ENCODE assay signal across 22 cellular contexts in genomic region chr1:112754116-112754628, GRCh38. TPM values are rescaled to one million over a fixed set of nuclear protein-coding genes. Genes with fewer than 3 reads are reported as not detected.
DNase-seq lines count a peak whose midpoint lies in the region; ATAC-seq, FAIRE-seq and TF ChIP-seq lines count a peak whose summit lies in the region.
"Had no signal": no experiment of that assay in that cellular context is flagged by ENCODE, and none has a peak within 500 bp of the region (broad histone marks: within the 10 kb centered on the region; RNA-seq: fewer than 3 reads in every experiment).

No MANE protein-coding gene starts in this region.

- no peaks in the 10 kb centered on the region for H3K79me2 ChIP-seq in mammary epithelial cell (ENCODE audit: insufficient read depth, low read length)
- H3K79me2 ChIP-seq in H1 (ENCODE audit: control insufficient read depth in 1 of 2, insufficient read depth in 2 of 2, low read length in 2 of 2): no peaks in the 10 kb centered on the region
- no peaks in the 10 kb centered on the region for H3K79me2 ChIP-seq in trophoblast cell (ENCODE audit: control insufficient read depth, insufficient read depth, low read length, poor library complexity)

- DNase-seq in mammary epithelial cell (peak; percentile 16), MCF 10A (ENCODE audit: unreplicated experiment) (no peak), H1 (ENCODE audit: low read depth in 1 of 2, low spot score in 2 of 2) (no peak), trophoblast cell (peak; percentile 28 to 82), WERI-Rb-1 (no peak)
- DNase-seq: CD4-positive, CD25-positive, alpha-beta regulatory T cell; CD8-positive, alpha-beta T cell; DMS 273 treated with DMSO at 0.1 percent for 48 hours; DMS79; GF-D8; GM23248; H9 had no signal

- H3K27me3 ChIP-seq in mammary epithelial cell (ENCODE audit: insufficient read depth, low read length): no peaks in the 10 kb centered on the region
- no peaks in the 10 kb centered on the region; a peak in 1 of 7 replicates for H3K27me3 ChIP-seq in H1 (replicated peaks in 1 of 4; ENCODE audit: control insufficient read depth in 3 of 4, extremely low read depth in 1 of 4, insufficient read depth in 3 of 4, low read length in 3 of 4)
- H3K27me3 ChIP-seq in trophoblast cell (ENCODE audit: insufficient read depth, low read length): no peaks in the 10 kb centered on the region
- no peaks in the 10 kb centered on the region for H3K27me3 ChIP-seq in WERI-Rb-1 (ENCODE audit: insufficient read depth, low read depth, severe bottlenecking)
- H3K27me3 ChIP-seq: BLaER1 had no signal

- H2BK5ac ChIP-seq in H1 (ENCODE audit: low read depth, low read length) (no peak overlapping the region), trophoblast cell (ENCODE audit: low read depth, low read length, poor library complexity) (no peak overlapping the region)

- H3K9ac ChIP-seq in mammary epithelial cell (ENCODE audit: insufficient read depth, low read length) (no peak overlapping the region), H1 (replicated peaks in 1 of 4; ENCODE audit: extremely low read depth in 1 of 4, low read depth in 3 of 4, low read length in 3 of 4) (no peak overlapping the region), trophoblast cell (ENCODE audit: low read length) (no peak overlapping the region)
- H3K9ac ChIP-seq: BLaER1, GM23248 had no signal

- no peak overlapping the region for H3K4me3 Mint-ChIP-seq in MCF 10A (ENCODE audit: unreplicated experiment)
- H3K4me3 Mint-ChIP-seq: B cell; CD4-positive, CD25-positive, alpha-beta regulatory T cell; CD8-positive, alpha-beta T cell; H9 had no signal

- H3K56ac ChIP-seq in H1 (replicated peaks; ENCODE audit: insufficient read length, low read depth, low read length): no peak overlapping the region

- dilution Hi-C loops in mammary epithelial cell (cut with HindIII; ENCODE audit: low sequenced_read_pairs): no loop called here

- H2AK5ac ChIP-seq in H1 (ENCODE audit: low read depth, low read length) (no peak overlapping the region), trophoblast cell (ENCODE audit: low read length) (no peak overlapping the region)

- H3K23ac ChIP-seq in H1 (ENCODE audit: insufficient read length) (no peak overlapping the region), trophoblast cell (ENCODE audit: low read length) (no peak overlapping the region)

- H3K36me3 Mint-ChIP-seq in MCF 10A (ENCODE audit: insufficient read depth, unreplicated experiment): no peaks in the 10 kb centered on the region
- H3K36me3 Mint-ChIP-seq: CD4-positive, CD25-positive, alpha-beta regulatory T cell; CD8-positive, alpha-beta T cell had no signal

- no peaks in the 10 kb centered on the region for H3K4me1 ChIP-seq in mammary epithelial cell (ENCODE audit: insufficient read depth, low read length)
- no peaks in the 10 kb centered on the region for H3K4me1 ChIP-seq in H1 (replicated peaks in 1 of 4; ENCODE audit: control insufficient read depth in 3 of 4, insufficient read depth in 4 of 4, low read length in 3 of 4)
- peaks cover 4 to 5% of the 10 kb centered on the region in 2 experiments for H3K4me1 ChIP-seq in trophoblast cell (ENCODE audit: control insufficient read depth in 1 of 2, insufficient read depth in 2 of 2, low read length in 2 of 2)

- H3K4me1 Mint-ChIP-seq in MCF 10A (ENCODE audit: insufficient read depth, unreplicated experiment): peaks cover 3% of the 10 kb centered on the region
- H3K4me1 Mint-ChIP-seq: B cell; CD4-positive, CD25-positive, alpha-beta regulatory T cell had no signal

- H3K4me3 ChIP-seq in mammary epithelial cell (replicated peaks in 1 of 3; ENCODE audit: insufficient read depth in 1 of 3, low read depth in 2 of 3, low read length in 3 of 3) (no peak overlapping the region), H1 (ENCODE audit: extremely low read depth in 1 of 4, insufficient read depth in 2 of 4, low read depth in 3 of 4, low read length in 4 of 4) (no peak overlapping the region), trophoblast cell (ENCODE audit: low read depth, low read length) (no peak overlapping the region), WERI-Rb-1 (ENCODE audit: low read depth, low read length) (no peak overlapping the region)
- H3K4me3 ChIP-seq: BLaER1, GM23248 had no signal

- WGBS in mammary epithelial cell (ENCODE audit: low coverage, missing lambda C conversion rate): 0% methylated on average over 1 of the region's 1 CpG
- WGBS in H1 (ENCODE audit: extremely low coverage in 1 of 2, insufficient coverage in 1 of 2, insufficient read length in 1 of 2, insufficient replicate concordance in 2 of 2, low coverage in 1 of 2, low lambda C conversion rate in 2 of 2, missing lambda C conversion rate in 1 of 2), 2 experiments: 0% methylated on average over 1 of the region's 1 CpG; no CpG with 5 or more reads in 1 of the 2 experiments
- WGBS in trophoblast cell (ENCODE audit: extremely low coverage, insufficient coverage, insufficient read length): no CpG with 5 or more reads among the region's 1 CpG

- CTCF ChIA-PET in mammary epithelial cell (lab: Charles Lee; ENCODE audit: low non-redundant PET): no interaction called here
- CTCF ChIA-PET in MCF 10A (lab: Yijun Ruan, JAX): interaction anchor here (0.6 to 2.5 kb wide), 8 partner anchors 9 to 364 kb away, joined by 3 to 12 read pairs (median 4); partner anchors contain the start of gene PPM1J
- CTCF ChIA-PET in H1 (lab: Charles Lee; ENCODE audit: partially characterized antibody): interaction anchor here (0.8 to 3.4 kb wide), 6 partner anchors 10 to 50 kb away, joined by 3 to 16 read pairs (median 6); no protein-coding TSS in a partner anchor

- no peak overlapping the region for H3K27ac Mint-ChIP-seq in MCF 10A (ENCODE audit: low read depth, unreplicated experiment)
- H3K27ac Mint-ChIP-seq: B cell; CD8-positive, alpha-beta T cell had no signal

- H4K5ac ChIP-seq in H1 (ENCODE audit: insufficient read length, low read depth, low read length): no peak overlapping the region

- POLR2A ChIA-PET in MCF 10A (lab: Yijun Ruan, JAX) (no interaction called here), H1 (lab: Charles Lee; ENCODE audit: partially characterized antibody) (interaction anchor here (1.6 kb wide), 1 partner anchor 43 kb away, joined by 3 read pairs; no protein-coding TSS in a partner anchor)

- no peak for ATAC-seq in HG03039 (IDR thresholded peaks at IDR 0.05; ENCODE audit: unreplicated experiment)
- ATAC-seq: CD8-positive, alpha-beta T cell; HCT116 had no signal

- H3K79me1 ChIP-seq in H1 (ENCODE audit: low read depth, low read length) (no peaks in the 10 kb centered on the region), trophoblast cell (ENCODE audit: low read length) (no peaks in the 10 kb centered on the region)

- H2AFZ ChIP-seq in mammary epithelial cell (ENCODE audit: low read depth, low read length) (no peak overlapping the region), H1 (ENCODE audit: low read length) (no peak overlapping the region), trophoblast cell (ENCODE audit: insufficient read depth, low read length, poor library complexity) (no peak overlapping the region)
- H2AFZ ChIP-seq: GM23248 had no signal

- intact Hi-C loops in mammary epithelial cell (cut with micrococcal nuclease): no loop called here
- intact Hi-C loops in MCF 10A (cut with micrococcal nuclease): no loop called here

- H3K9me3 Mint-ChIP-seq in MCF 10A (ENCODE audit: unreplicated experiment): peaks cover 18% of the 10 kb centered on the region

- no peak for TF ChIP-seq RAD21 in H1 (IDR thresholded peaks at IDR 0.05 in 1 of 2, conservative IDR thresholded peaks at IDR 0.05 in 1 of 2; ENCODE audit: low read depth in 2 of 2, low read length in 2 of 2)

- H4K8ac ChIP-seq in H1 (ENCODE audit: extremely low read depth, insufficient read depth, low read length) (no peak overlapping the region), trophoblast cell (ENCODE audit: low read depth, low read length) (no peak overlapping the region)

- no peak for TF ChIP-seq CTCF in mammary epithelial cell (conservative IDR thresholded peaks at IDR 0.05 in 1 of 2, IDR thresholded peaks at IDR 0.05 in 1 of 2; ENCODE audit: extremely low read depth in 1 of 2, insufficient read depth in 1 of 2, low read depth in 1 of 2, low read length in 2 of 2)
- no peak for TF ChIP-seq CTCF in MCF 10A (IDR thresholded peaks at IDR 0.05; ENCODE audit: unreplicated experiment)
- no peak for TF ChIP-seq CTCF in H1 (IDR thresholded peaks at IDR 0.05; ENCODE audit: control extremely low read depth in 1 of 3, insufficient read depth in 1 of 3, low read depth in 1 of 3, low read length in 3 of 3)
- no peak for TF ChIP-seq CTCF in WERI-Rb-1 (IDR thresholded peaks at IDR 0.05; ENCODE audit: low read depth, low read length)

- no TSS peak for BruUV-seq in mammary epithelial cell (replicated peaks; lab: Mats Ljungman, UMichigan)
- BruUV-seq in MCF 10A (replicated peaks; lab: Mats Ljungman, UMichigan): no TSS peak

- no peaks in the 10 kb centered on the region for H3K36me3 ChIP-seq in mammary epithelial cell (ENCODE audit: insufficient read depth, low read length)
- H3K36me3 ChIP-seq in H1 (ENCODE audit: control insufficient read depth in 2 of 4, insufficient read depth in 4 of 4, low read length in 3 of 4): no peaks in the 10 kb centered on the region
- H3K36me3 ChIP-seq in trophoblast cell (ENCODE audit: control insufficient read depth in 1 of 2, insufficient read depth in 2 of 2, low read length in 2 of 2): no peaks in the 10 kb centered on the region
- no peaks in the 10 kb centered on the region for H3K36me3 ChIP-seq in WERI-Rb-1
- H3K36me3 ChIP-seq: BLaER1 had no signal

- H2BK15ac ChIP-seq in H1 (ENCODE audit: low read length): no peak overlapping the region

- H3K14ac ChIP-seq in H1 (ENCODE audit: insufficient read length): no peak overlapping the region
- H3K14ac ChIP-seq in trophoblast cell (ENCODE audit: low read length): no peak overlapping the region

- TF ChIP-seq POLR2A in H1 (IDR thresholded peaks at IDR 0.05; ENCODE audit: control extremely low read depth in 1 of 2, low read depth in 2 of 2, low read length in 2 of 2): no peak

- peaks cover 11% of the 10 kb centered on the region for H3K27me3 Mint-ChIP-seq in MCF 10A (ENCODE audit: insufficient read depth, unreplicated experiment)

- no peak overlapping the region for H4K91ac ChIP-seq in H1 (replicated peaks; ENCODE audit: insufficient read length, low read length)
- H4K91ac ChIP-seq in trophoblast cell (ENCODE audit: low read depth, low read length): no peak overlapping the region

- no peak overlapping the region for H4K12ac ChIP-seq in trophoblast cell (ENCODE audit: low read depth, low read length)

- H3K18ac ChIP-seq in H1 (ENCODE audit: extremely low read depth, low read length) (no peak overlapping the region), trophoblast cell (ENCODE audit: low read length) (no peak overlapping the region)

- H4K20me1 ChIP-seq in mammary epithelial cell (ENCODE audit: insufficient read depth, low read length) (no peaks in the 10 kb centered on the region), H1 (replicated peaks in 1 of 2; ENCODE audit: control insufficient read depth in 1 of 2, insufficient read depth in 2 of 2, low read length in 2 of 2) (no peaks in the 10 kb centered on the region)
- H4K20me1 ChIP-seq: BLaER1 had no signal

- FAIRE-seq in H1 (lab: Jason Lieb, UNC): no peak
- FAIRE-seq: A204.1, D721Med, GM12891, GM18507 had no signal

- no peaks in the 10 kb centered on the region for H3K23me2 ChIP-seq in H1 (ENCODE audit: low read depth, low read length)

- no peak overlapping the region for H2BK12ac ChIP-seq in H1 (ENCODE audit: low read depth, low read length)
- H2BK12ac ChIP-seq in trophoblast cell (ENCODE audit: low read length): no peak overlapping the region

- in situ Hi-C loops in mammary epithelial cell (cut with MboI; ENCODE audit: low sequenced_read_pairs in 2 of 2): no loop called here

- H3K4me2 ChIP-seq in mammary epithelial cell (ENCODE audit: insufficient read depth, low read depth, low read length) (no peak overlapping the region), H1 (ENCODE audit: insufficient read depth in 1 of 2, low read depth in 2 of 2, low read length in 2 of 2) (no peak overlapping the region), trophoblast cell (ENCODE audit: low read length) (no peak overlapping the region)
- H3K4me2 ChIP-seq: BLaER1 had no signal

- H3K4ac ChIP-seq in H1 (replicated peaks; ENCODE audit: insufficient read length, low read depth, low read length) (no peak overlapping the region), trophoblast cell (ENCODE audit: low read depth, low read length) (no peak overlapping the region)

- TF ChIP-seq EP300 in H1 (IDR thresholded peaks at IDR 0.05; ENCODE audit: borderline replicate concordance in 1 of 2, low read depth in 2 of 2, low read length in 2 of 2): no peak

- 0 out of 2 replicates have a peak overlapping the region, but pooled peaks have one; percentile 7 for H2BK20ac ChIP-seq in H1 (ENCODE audit: low read length)

- H3K27ac ChIP-seq in mammary epithelial cell (ENCODE audit: insufficient read depth, low read depth, low read length): no peak overlapping the region
- H3K27ac ChIP-seq in H1 (ENCODE audit: low read depth, low read length): no peak overlapping the region
- H3K27ac ChIP-seq in trophoblast cell (ENCODE audit: low read depth, low read length): no peak overlapping the region
- H3K27ac ChIP-seq in WERI-Rb-1: no peak overlapping the region
- H3K27ac ChIP-seq: 22Rv1, BLaER1, C4-2B, GM23248 had no signal

- H3K9me3 ChIP-seq in mammary epithelial cell (replicated peaks; ENCODE audit: insufficient read depth, low read length) (no peaks in the 10 kb centered on the region), H1 (ENCODE audit: insufficient read depth in 2 of 2, low read depth in 1 of 2, low read length in 1 of 2) (peaks cover 0 to 5% of the 10 kb centered on the region in 2 experiments; a peak in 1 of 4 replicates), trophoblast cell (ENCODE audit: insufficient read depth, low read depth, low read length) (no peaks in the 10 kb centered on the region), WERI-Rb-1 (ENCODE audit: severe bottlenecking) (no peaks in the 10 kb centered on the region)

- no peak overlapping the region for H2BK120ac ChIP-seq in H1 (replicated peaks; ENCODE audit: low read depth, low read length)
- H2BK120ac ChIP-seq in trophoblast cell (ENCODE audit: insufficient read depth, low read length, poor library complexity): no peak overlapping the region

RNA-seq across cellular contexts. Expression of gene PPM1J, which starts 39.0 kb away (rescaled TPM):
- 1 to 10 TPM; 6.2 to 9.4 TPM for total RNA-seq in mammary epithelial cell
- polyA plus RNA-seq in mammary epithelial cell: 6.2 TPM
- polyA minus RNA-seq in mammary epithelial cell: 5.6 TPM
- 0.88 and 1.5 TPM in 2 replicates for total RNA-seq in MCF 10A (2022)
- total RNA-seq in H1 (2021; fragmentation: NEBNext Ultra II Directional; extraction: Animal tissue kit (Norgen Biotek cat#: 25700)): 17.5 and 19.4 TPM in 2 replicates
- 31.6 and 45.4 TPM in 2 replicates for polyA plus RNA-seq in H1 (2011; rRNA removed)
- polyA plus RNA-seq in H1 (2011; cell fraction: cytosol; rRNA removed): 43.8 TPM
- 101 TPM for polyA plus RNA-seq in H1 (2011; cell fraction: nucleus; rRNA removed)
- 15.5 to 27.2 TPM (median 24.1 TPM) in 4 replicates for polyA plus RNA-seq in H1 (2012, experiment 1 of 2)
- polyA plus RNA-seq in H1 (2012, experiment 2 of 2): 18.6 TPM
- 12.4 TPM for polyA plus RNA-seq in H1 (2013, experiment 1 of 2)
- 12.1 TPM for polyA plus RNA-seq in H1 (2013, experiment 2 of 2)
- polyA minus RNA-seq in H1 (2011; rRNA and poly(A)+ RNA removed): 10.0 and 10.3 TPM in 2 replicates
- 7.5 TPM for polyA minus RNA-seq in H1 (2011; cell fraction: cytosol; rRNA and poly(A)+ RNA removed)
- polyA minus RNA-seq in H1 (2011; cell fraction: nucleus; rRNA and poly(A)+ RNA removed): 10.1 TPM
- 2.2 and 2.3 TPM in 2 replicates for polyA plus RNA-seq in trophoblast cell (2013)
- total RNA-seq: CD4-positive, CD25-positive, alpha-beta regulatory T cell had no signal
- polyA plus RNA-seq: CD4-positive, CD25-positive, alpha-beta regulatory T cell had no signal

RNA-seq across cellular contexts. Expression of gene RHOC, which starts 47.2 kb away (rescaled TPM):
- 100 to 1,000 TPM; 383 to 495 TPM for total RNA-seq in mammary epithelial cell
- 1,160 TPM for polyA plus RNA-seq in mammary epithelial cell
- 644 TPM for polyA minus RNA-seq in mammary epithelial cell
- total RNA-seq in MCF 10A (2022): 253 and 294 TPM in 2 replicates
- 53.6 and 57.6 TPM in 2 replicates for total RNA-seq in H1 (2021; fragmentation: NEBNext Ultra II Directional; extraction: Animal tissue kit (Norgen Biotek cat#: 25700))
- polyA plus RNA-seq in H1 (2011; rRNA removed): 97.5 and 114 TPM in 2 replicates
- polyA plus RNA-seq in H1 (2011; cell fraction: cytosol; rRNA removed): 144 TPM
- 140 TPM for polyA plus RNA-seq in H1 (2011; cell fraction: nucleus; rRNA removed)
- polyA plus RNA-seq in H1 (2012, experiment 1 of 2): 72.9 to 87.5 TPM (median 81.0 TPM) in 4 replicates
- 73.2 TPM for polyA plus RNA-seq in H1 (2012, experiment 2 of 2)
- 52.9 TPM for polyA plus RNA-seq in H1 (2013, experiment 1 of 2)
- polyA plus RNA-seq in H1 (2013, experiment 2 of 2): 48.6 TPM
- polyA minus RNA-seq in H1 (2011; rRNA and poly(A)+ RNA removed): 89.0 and 98.9 TPM in 2 replicates
- 30.7 TPM for polyA minus RNA-seq in H1 (2011; cell fraction: cytosol; rRNA and poly(A)+ RNA removed)
- 32.1 TPM for polyA minus RNA-seq in H1 (2011; cell fraction: nucleus; rRNA and poly(A)+ RNA removed)
- polyA plus RNA-seq in trophoblast cell (2013): 286 and 295 TPM in 2 replicates

Comparison
In these comparisons a context has a peak if more than half of its experiments do, and no peak if none do; other contexts are left out.
1. DNase-seq: peak in mammary epithelial cell (single experiment) and trophoblast cell (2 of 2); none in MCF 10A (single experiment), H1 (0 of 2) and WERI-Rb-1 (single experiment).